ENCODE assay signal across 13 cellular contexts in the genomic region with DNA sequence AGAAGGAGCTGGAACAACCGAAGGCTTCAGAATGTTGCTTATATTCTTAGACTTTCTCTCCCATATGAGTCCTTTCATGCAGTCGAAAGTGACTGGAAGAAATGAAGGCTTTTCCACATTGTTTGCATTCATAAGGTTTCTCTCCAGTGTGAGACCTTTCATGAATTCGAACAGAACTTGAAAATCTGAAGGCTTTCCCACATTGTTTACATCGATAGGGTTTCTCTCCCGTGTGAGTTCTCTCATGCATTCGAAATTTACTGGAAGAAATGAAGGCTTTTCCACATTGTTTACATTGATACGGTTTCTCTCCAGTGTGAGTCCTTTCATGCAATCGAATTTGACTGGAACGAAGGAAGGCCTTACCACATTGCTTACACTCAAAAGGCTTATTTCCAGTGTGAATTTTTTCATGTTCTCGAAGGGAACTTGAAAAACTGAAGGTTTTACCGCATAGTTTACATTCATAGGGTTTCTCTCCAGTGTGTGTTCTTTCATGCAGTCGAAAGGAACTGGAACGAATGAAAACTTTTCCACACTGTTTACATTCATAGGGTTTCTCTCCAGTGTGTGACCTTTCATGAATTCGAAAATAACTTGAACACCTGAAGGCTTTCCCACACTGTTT.
"Had no signal": no experiment of that assay in that cellular context is flagged by ENCODE, and none has a peak within 500 bp of the region (broad histone marks: within the 10 kb centered on the region; RNA-seq: fewer than 3 reads in every experiment).

No MANE protein-coding gene starts in this region.

- H3K27ac ChIP-seq: brain microvascular endothelial cell, esophagus muscularis mucosa had no signal

- ATAC-seq: activated T-cell treated with anti-CD3 and anti-CD28 coated beads, Interleukin-2, amount 50 U/mL, for 4 hours; stimulated activated naive CD8-positive, alpha-beta T cell treated with anti-CD3 and anti-CD28 coated beads, Interleukin-15, amount 100 ng/mL, for 72 hours had no signal

- H3K27me3 Mint-ChIP-seq: activated naive CD8-positive, alpha-beta T cell; stimulated activated naive CD8-positive, alpha-beta T cell treated with anti-CD3 and anti-CD28 coated beads, Interleukin-15, amount 100 ng/mL, for 72 hours had no signal

- H3K4me3 ChIP-seq: esophagus muscularis mucosa had no signal

- H3K27ac Mint-ChIP-seq: activated naive CD8-positive, alpha-beta T cell; nephron progenitor cell; stimulated activated naive CD8-positive, alpha-beta T cell treated with anti-CD3 and anti-CD28 coated beads, Interleukin-15, amount 100 ng/mL, for 72 hours; T-helper 2 cell treated with Interferon-gamma antibody and Interleukin-4, amounts not matched to agents 5 μg/mL and 100 μg/mL, for 36 hours had no signal

- H3K4me1 Mint-ChIP-seq: nephron progenitor cell; stimulated activated naive CD8-positive, alpha-beta T cell treated with anti-CD3 and anti-CD28 coated beads, Interleukin-15, amount 100 ng/mL, for 72 hours had no signal

- H3K4me1 ChIP-seq: esophagus muscularis mucosa had no signal

- H3K4me3 Mint-ChIP-seq: activated naive CD8-positive, alpha-beta T cell; activated T-cell treated with anti-CD3 and anti-CD28 coated beads, Interleukin-2, amount 50 U/mL, for 4 hours; nephron progenitor cell; stimulated activated naive CD8-positive, alpha-beta T cell treated with anti-CD3 and anti-CD28 coated beads, Interleukin-15, amount 100 ng/mL, for 72 hours; T-helper 2 cell treated with Interferon-gamma antibody and Interleukin-4, amounts not matched to agents 5 μg/mL and 100 μg/mL, for 36 hours had no signal

- H3K27me3 ChIP-seq: brain microvascular endothelial cell, esophagus muscularis mucosa had no signal

- DNase-seq: activated CD4-positive, alpha-beta T cell treated with anti-CD3 and anti-CD28 coated beads, Interleukin-2, amount 50 U/mL, for 4 hours; activated CD4-positive, CD25-positive, alpha-beta regulatory T cell treated with anti-CD3 and anti-CD28 coated beads, Interleukin-2, amount 50 U/mL, for 72 hours; activated gamma-delta T cell; activated T-cell treated with anti-CD3 and anti-CD28 coated beads, Interleukin-2, amount 50 U/mL, for 4 hours; brain microvascular endothelial cell; cerebellar nuclear complex; nephron progenitor cell; stimulated activated CD4-positive, alpha-beta T cell treated with anti-CD3 and anti-CD28 coated beads, Interleukin-15, amount 100 ng/mL, for 24 hours; stimulated activated CD4-positive, alpha-beta T cell treated with anti-CD3 and anti-CD28 coated beads, Interleukin-4, amount 100 ng/mL, for 4 hours; stimulated activated naive CD8-positive, alpha-beta T cell treated with anti-CD3 and anti-CD28 coated beads, Interleukin-15, amount 100 ng/mL, for 72 hours had no signal
